In genomic region chr10:34341473-34341872, GRCh38 we compare ENCODE assay signal across 26 cellular contexts.
DNase-seq lines count a peak whose midpoint lies in the region; ATAC-seq and TF ChIP-seq lines count a peak whose summit lies in the region.
"Had no signal": no experiment of that assay in that cellular context is flagged by ENCODE, and none has a peak within 500 bp of the region (broad histone marks: within the 10 kb centered on the region; RNA-seq: fewer than 3 reads in every experiment).

No MANE protein-coding gene starts in this region.

- H3K27me3 Mint-ChIP-seq in nephron (ENCODE audit: low read depth): no peaks in the 10 kb centered on the region
- H3K27me3 Mint-ChIP-seq in stimulated activated memory B cell treated with anti-CD40 and anti-IgM and Interleukin-4, amounts not matched to agents 10 μg/mL and 1 μg/mL and 100 μg/mL, for 72 hours: no peaks in the 10 kb centered on the region
- H3K27me3 Mint-ChIP-seq: stimulated activated naive CD8-positive, alpha-beta T cell treated with anti-CD3 and anti-CD28 coated beads, Interleukin-15, Interleukin-2, amounts not matched to agents 100 ng/mL and 50 ng/mL, for 24 hours had no signal

- H3K4me3 Mint-ChIP-seq in nephron: no peak overlapping the region
- no peak overlapping the region for H3K4me3 Mint-ChIP-seq in stimulated activated memory B cell treated with anti-CD40 and anti-IgM and Interleukin-4, amounts not matched to agents 10 μg/mL and 1 μg/mL and 100 μg/mL, for 72 hours
- H3K4me3 Mint-ChIP-seq: H9; neural crest cell; stimulated activated naive CD8-positive, alpha-beta T cell treated with anti-CD3 and anti-CD28 coated beads, Interleukin-15, Interleukin-2, amounts not matched to agents 100 ng/mL and 50 ng/mL, for 24 hours; T-helper 17 cell had no signal

- no peaks in the 10 kb centered on the region for H3K9me3 Mint-ChIP-seq in nephron
- no peaks in the 10 kb centered on the region for H3K9me3 Mint-ChIP-seq in stimulated activated memory B cell treated with anti-CD40 and anti-IgM and Interleukin-4, amounts not matched to agents 10 μg/mL and 1 μg/mL and 100 μg/mL, for 72 hours
- H3K9me3 Mint-ChIP-seq: H9; neural crest cell; stimulated activated naive CD8-positive, alpha-beta T cell treated with anti-CD3 and anti-CD28 coated beads, Interleukin-15, Interleukin-2, amounts not matched to agents 100 ng/mL and 50 ng/mL, for 24 hours had no signal

- H3K36me3 Mint-ChIP-seq in nephron (ENCODE audit: low read depth): peaks cover 35% of the 10 kb centered on the region
- H3K36me3 Mint-ChIP-seq in stimulated activated memory B cell treated with anti-CD40 and anti-IgM and Interleukin-4, amounts not matched to agents 10 μg/mL and 1 μg/mL and 100 μg/mL, for 72 hours: no peaks in the 10 kb centered on the region

- no peaks in the 10 kb centered on the region for H3K79me2 ChIP-seq in GM23248 (ENCODE audit: insufficient read depth)

- no peak overlapping the region for H3K4me3 ChIP-seq in AG10803 (ENCODE audit: low read length)
- H3K4me3 ChIP-seq in GM23248: no peak overlapping the region
- H3K4me3 ChIP-seq: cardiac muscle cell, psoas muscle, transverse colon had no signal

- peak overlapping the region; percentile 33 to 94 (median 35) for H3K27ac Mint-ChIP-seq in nephron
- H3K27ac Mint-ChIP-seq in stimulated activated memory B cell treated with anti-CD40 and anti-IgM and Interleukin-4, amounts not matched to agents 10 μg/mL and 1 μg/mL and 100 μg/mL, for 72 hours: no peak overlapping the region
- H3K27ac Mint-ChIP-seq: H9; stimulated activated naive CD8-positive, alpha-beta T cell treated with anti-CD3 and anti-CD28 coated beads, Interleukin-15, Interleukin-2, amounts not matched to agents 100 ng/mL and 50 ng/mL, for 24 hours; T-helper 17 cell had no signal

- no peak overlapping the region for H3K9ac ChIP-seq in GM23248

- no peak overlapping the region for H3K27ac ChIP-seq in GM23248
- H3K27ac ChIP-seq: cardiac muscle cell, psoas muscle, transverse colon had no signal

- no peaks in the 10 kb centered on the region for H3K9me2 ChIP-seq in GM23248 (ENCODE audit: insufficient read depth)

- in situ Hi-C loops in GM23248 (cut with MboI): no loop called here

- no peaks in the 10 kb centered on the region for H3K36me3 ChIP-seq in GM23248 (ENCODE audit: low read depth)
- H3K36me3 ChIP-seq: BE2C, cardiac muscle cell, transverse colon had no signal

- peak; percentile 33 for DNase-seq in AG10803 (ENCODE audit: low read depth)
- DNase-seq in GM23248: peak; percentile 71
- peak; percentile 24 for DNase-seq in amniotic epithelial cell (ENCODE audit: low read depth)
- DNase-seq: activated CD4-positive, alpha-beta T cell treated with anti-CD3 and anti-CD28 coated beads, Interleukin-2, amount 50 U/mL, for 4 hours; activated CD8-positive, alpha-beta memory T cell treated with anti-CD3 and anti-CD28 coated beads, Interleukin-2, amount 50 U/mL, for 48 hours; activated gamma-delta T cell treated with Interleukin-2 at 50 U/mL for 16 hours; amniotic stem cell; BE2C; COR-L47; H9; KG1; MV-4-11; NCI-H2081 treated with DMSO at 0.1 percent for 48 hours; NCI-H526; OCI-M1; stimulated activated CD4-positive, alpha-beta T cell treated with anti-CD3 and anti-CD28 coated beads, Interleukin-4, amount 100 ng/mL, for 1 hour; T-helper 17 cell; transverse colon had no signal

- no peak overlapping the region for H3K4me2 ChIP-seq in GM23248 (ENCODE audit: unreplicated experiment)

- ATAC-seq in HG03025 (IDR thresholded peaks at IDR 0.05; ENCODE audit: low FRiP score, unreplicated experiment) (no peak), HG02870 (IDR thresholded peaks at IDR 0.05; ENCODE audit: unreplicated experiment) (no peak)
- ATAC-seq in stimulated activated memory B cell treated with anti-CD40 and anti-IgM and Interleukin-4, amounts not matched to agents 10 μg/mL and 1 μg/mL and 100 μg/mL, for 72 hours: no peak
- ATAC-seq: psoas muscle, T-helper 17 cell had no signal

- H3F3A ChIP-seq in GM23248 (ENCODE audit: insufficient read depth): peaks cover 4% of the 10 kb centered on the region; the same call in 1 of the 2 replicates

- H2AFZ ChIP-seq in GM23248: no peak overlapping the region

- no peaks in the 10 kb centered on the region for H3K27me3 ChIP-seq in GM23248 (replicated peaks; ENCODE audit: insufficient read depth)
- H3K27me3 ChIP-seq: BE2C, cardiac muscle cell, transverse colon had no signal

- WGBS in GM23248 (ENCODE audit: low coverage in 1 of 2, low lambda C conversion rate in 2 of 2, missing lambda C conversion rate in 2 of 2), 2 experiments: 38 to 46% methylated on average over 4 of the region's 4 CpGs

- no peaks in the 10 kb centered on the region for H3K9me3 ChIP-seq in GM23248 (ENCODE audit: low read depth)
- H3K9me3 ChIP-seq: BE2C, psoas muscle, transverse colon had no signal

- TF ChIP-seq CTCF in AG10803 (conservative IDR thresholded peaks at IDR 0.05; ENCODE audit: low read length): no peak
- TF ChIP-seq CTCF in nephron (IDR thresholded peaks at IDR 0.05; ENCODE audit: unreplicated experiment in 3 of 3): no peak

- peaks cover 42% of the 10 kb centered on the region for H3K4me1 Mint-ChIP-seq in nephron
- H3K4me1 Mint-ChIP-seq in stimulated activated memory B cell treated with anti-CD40 and anti-IgM and Interleukin-4, amounts not matched to agents 10 μg/mL and 1 μg/mL and 100 μg/mL, for 72 hours: no peaks in the 10 kb centered on the region

- H3K4me1 ChIP-seq in GM23248 (ENCODE audit: insufficient read depth): peaks cover 10% of the 10 kb centered on the region; the same call in 1 of the 2 replicates
- H3K4me1 ChIP-seq: BE2C, psoas muscle had no signal

- H4K20me1 ChIP-seq in GM23248 (ENCODE audit: insufficient read depth): no peaks in the 10 kb centered on the region
